In the genomic region with DNA sequence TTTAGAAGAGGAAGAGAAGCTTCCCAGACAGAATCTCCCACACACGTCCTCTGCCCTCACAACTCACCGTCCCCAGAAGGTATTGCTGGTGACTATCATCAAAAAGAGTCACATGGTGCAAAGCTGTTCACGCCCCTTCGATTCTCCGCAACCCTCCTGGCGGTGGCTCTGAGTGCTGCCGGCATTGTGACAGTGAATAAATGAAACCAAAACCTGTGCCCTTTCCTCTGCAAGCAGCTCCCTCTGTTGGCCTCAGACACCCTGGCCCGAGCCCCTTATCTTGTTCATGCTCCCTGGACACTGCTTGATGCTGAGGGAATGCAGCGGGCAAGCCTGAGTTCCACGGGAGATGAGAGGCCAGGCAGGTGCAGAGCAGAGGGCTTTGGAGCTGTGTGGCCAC, we compare ENCODE assay signal across 10 cellular contexts.
DNase-seq lines count a peak whose midpoint lies in the region; ATAC-seq and TF ChIP-seq lines count a peak whose summit lies in the region.
"Had no signal": no experiment of that assay in that cellular context is flagged by ENCODE, and none has a peak within 500 bp of the region (broad histone marks: within the 10 kb centered on the region; RNA-seq: fewer than 3 reads in every experiment).

No MANE protein-coding gene starts in this region.

- CTCF ChIA-PET in PC-9 (lab: Charles Lee) (interaction anchor here (0.6 kb wide), 1 partner anchor 30 kb away, joined by 12 read pairs; no protein-coding TSS in a partner anchor), MCF 10A (lab: Yijun Ruan, JAX) (interaction anchor here (0.6 to 1.8 kb wide), 2 partner anchors 28 to 41 kb away, joined by 3 to 5 read pairs; no protein-coding TSS in a partner anchor)

- H4K20me1 ChIP-seq in PC-9 (ENCODE audit: insufficient read depth), result no peaks in the 10 kb centered on the region

- no peak overlapping the region for H3K4me3 Mint-ChIP-seq in activated T-helper 1 cell treated with anti-CD3 and anti-CD28 coated beads, Interleukin-12 subunit alpha, Interleukin-12 subunit beta, Interleukin-2, Interleukin-4 antibody, amounts not matched to agents 30 ng/mL and 10 ng/mL and 1 ng/mL, durations not matched to agents 14 hours and 24 hours and 36 hours
- H3K4me3 Mint-ChIP-seq in nephron (no peak overlapping the region), MCF 10A (ENCODE audit: unreplicated experiment) (no peak overlapping the region)
- H3K4me3 Mint-ChIP-seq: B cell had no signal

- H3F3A ChIP-seq in PC-9 (ENCODE audit: insufficient read depth, low read depth), result no peaks in the 10 kb centered on the region

- H3K4me1 ChIP-seq in BE2C (no peaks in the 10 kb centered on the region), PC-9 (replicated peaks; ENCODE audit: insufficient read depth) (no peaks in the 10 kb centered on the region), right cardiac atrium (ENCODE audit: control insufficient read depth, insufficient read depth, low read length) (no peaks in the 10 kb centered on the region)

- ATAC-seq in HG02763 (IDR thresholded peaks at IDR 0.05; ENCODE audit: unreplicated experiment) (no peak), right cardiac atrium (no peak)

- 24% methylated on average over 10 of the region's 10 CpGs for WGBS in right cardiac atrium

- POLR2A ChIA-PET in PC-9 (lab: Charles Lee; ENCODE audit: unreplicated experiment), result no interaction called here
- POLR2A ChIA-PET in MCF 10A (lab: Yijun Ruan, JAX), result no interaction called here

- no peaks in the 10 kb centered on the region for H3K9me2 ChIP-seq in PC-9 (ENCODE audit: insufficient read depth)

- no peaks in the 10 kb centered on the region for H3K27me3 Mint-ChIP-seq in activated T-helper 1 cell treated with anti-CD3 and anti-CD28 coated beads, Interleukin-12 subunit alpha, Interleukin-12 subunit beta, Interleukin-2, Interleukin-4 antibody, amounts not matched to agents 30 ng/mL and 10 ng/mL and 1 ng/mL, durations not matched to agents 14 hours and 24 hours and 36 hours (ENCODE audit: insufficient read depth)
- peaks cover 75% of the 10 kb centered on the region for H3K27me3 Mint-ChIP-seq in nephron (ENCODE audit: low read depth)
- peaks cover 64% of the 10 kb centered on the region for H3K27me3 Mint-ChIP-seq in MCF 10A (ENCODE audit: insufficient read depth, unreplicated experiment)

- BruUV-seq in PC-9 (replicated peaks; lab: Mats Ljungman, UMichigan) (no TSS peak), MCF 10A (replicated peaks; lab: Mats Ljungman, UMichigan) (no TSS peak)

- TF ChIP-seq CTCF in BE2C (IDR thresholded peaks at IDR 0.05; ENCODE audit: low read depth, low read length) (peak; percentile 25; the same call in 1 of the 2 replicates), PC-9 (conservative IDR thresholded peaks at IDR 0.05) (peak; percentile 45), nephron (IDR thresholded peaks at IDR 0.05; ENCODE audit: unreplicated experiment in 3 of 3) (peak in 2 of 3 experiments; percentile 14 to 17), MCF 10A (IDR thresholded peaks at IDR 0.05; ENCODE audit: unreplicated experiment) (no peak)

- H3K27ac ChIP-seq in PC-9 (no peak overlapping the region), right cardiac atrium (ENCODE audit: low read length) (no peak overlapping the region)

- no peaks in the 10 kb centered on the region for H3K36me3 Mint-ChIP-seq in activated T-helper 1 cell treated with anti-CD3 and anti-CD28 coated beads, Interleukin-12 subunit alpha, Interleukin-12 subunit beta, Interleukin-2, Interleukin-4 antibody, amounts not matched to agents 30 ng/mL and 10 ng/mL and 1 ng/mL, durations not matched to agents 14 hours and 24 hours and 36 hours (ENCODE audit: low read depth)
- H3K36me3 Mint-ChIP-seq in nephron (ENCODE audit: low read depth) (no peaks in the 10 kb centered on the region), MCF 10A (ENCODE audit: insufficient read depth, unreplicated experiment) (peaks cover 6% of the 10 kb centered on the region)

- no peaks in the 10 kb centered on the region for H3K79me2 ChIP-seq in PC-9 (ENCODE audit: low read depth)

- H3K36me3 ChIP-seq in BE2C (no peaks in the 10 kb centered on the region), PC-9 (ENCODE audit: low read depth) (no peaks in the 10 kb centered on the region)

- H3K9me3 ChIP-seq in BE2C (no peaks in the 10 kb centered on the region), PC-9 (ENCODE audit: insufficient read depth, low read depth) (no peaks in the 10 kb centered on the region), right cardiac atrium (ENCODE audit: control insufficient read depth, low read length) (no peaks in the 10 kb centered on the region)

- H3K9me3 Mint-ChIP-seq in activated T-helper 1 cell treated with anti-CD3 and anti-CD28 coated beads, Interleukin-12 subunit alpha, Interleukin-12 subunit beta, Interleukin-2, Interleukin-4 antibody, amounts not matched to agents 30 ng/mL and 10 ng/mL and 1 ng/mL, durations not matched to agents 14 hours and 24 hours and 36 hours, result no peaks in the 10 kb centered on the region
- H3K9me3 Mint-ChIP-seq in nephron, result no peaks in the 10 kb centered on the region
- H3K9me3 Mint-ChIP-seq in MCF 10A (ENCODE audit: unreplicated experiment), result no peaks in the 10 kb centered on the region

- H3K27me3 ChIP-seq in BE2C (no peaks in the 10 kb centered on the region), PC-9 (ENCODE audit: insufficient read depth, low read depth) (peaks cover 38% of the 10 kb centered on the region), right cardiac atrium (ENCODE audit: control insufficient read depth, insufficient read depth) (no peaks in the 10 kb centered on the region)

- no peak overlapping the region for H3K4me2 ChIP-seq in PC-9

- DNase-seq in BE2C (no peak), PC-9 (peak; percentile 11 to 46), MCF 10A (ENCODE audit: unreplicated experiment) (no peak), NCI-H226 (no peak), right cardiac atrium (no peak)
- peak; percentile 2 for DNase-seq in activated T-helper 1 cell treated with anti-CD3 and anti-CD28 coated beads, Interleukin-12 subunit alpha, Interleukin-12 subunit beta, Interleukin-2, Interleukin-4 antibody, amounts not matched to agents 30 ng/mL and 10 ng/mL and 1 ng/mL, durations not matched to agents 14 hours and 24 hours and 36 hours (ENCODE audit: low spot score)
- DNase-seq: SW 1271 had no signal

- no peak overlapping the region for H2AFZ ChIP-seq in PC-9

- no peaks in the 10 kb centered on the region for H3K4me1 Mint-ChIP-seq in activated T-helper 1 cell treated with anti-CD3 and anti-CD28 coated beads, Interleukin-12 subunit alpha, Interleukin-12 subunit beta, Interleukin-2, Interleukin-4 antibody, amounts not matched to agents 30 ng/mL and 10 ng/mL and 1 ng/mL, durations not matched to agents 14 hours and 24 hours and 36 hours (ENCODE audit: low read depth)
- H3K4me1 Mint-ChIP-seq in nephron (peaks cover 4% of the 10 kb centered on the region), MCF 10A (ENCODE audit: insufficient read depth, unreplicated experiment) (no peaks in the 10 kb centered on the region)
- H3K4me1 Mint-ChIP-seq: B cell had no signal

- H3K4me3 ChIP-seq in BE2C (ENCODE audit: low read depth, low read length) (no peak overlapping the region), PC-9 (no peak overlapping the region), right cardiac atrium (ENCODE audit: low read length) (no peak overlapping the region)

- intact Hi-C loops in PC-9 (cut with micrococcal nuclease; ENCODE audit: unreplicated experiment), result no loop called here
- intact Hi-C loops in activated T-helper 1 cell treated with anti-CD3 and anti-CD28 coated beads, Interleukin-12 subunit alpha, Interleukin-12 subunit beta, Interleukin-2, Interleukin-4 antibody, amounts not matched to agents 30 ng/mL and 10 ng/mL and 1 ng/mL, durations not matched to agents 14 hours and 24 hours and 36 hours (cut with micrococcal nuclease), result no loop called here
- intact Hi-C loops in MCF 10A (cut with micrococcal nuclease), result no loop called here
- intact Hi-C loops in right cardiac atrium (cut with DNase I), result no loop called here

- H3K27ac Mint-ChIP-seq in activated T-helper 1 cell treated with anti-CD3 and anti-CD28 coated beads, Interleukin-12 subunit alpha, Interleukin-12 subunit beta, Interleukin-2, Interleukin-4 antibody, amounts not matched to agents 30 ng/mL and 10 ng/mL and 1 ng/mL, durations not matched to agents 14 hours and 24 hours and 36 hours, result no peak overlapping the region
- H3K27ac Mint-ChIP-seq in nephron (no peak overlapping the region), MCF 10A (ENCODE audit: low read depth, unreplicated experiment) (no peak overlapping the region)
- H3K27ac Mint-ChIP-seq: B cell had no signal

Comparison
In these comparisons a context has a peak if more than half of its experiments do, and no peak if none do; other contexts are left out.
1. DNase-seq: peak in PC-9 (2 of 2) and activated T-helper 1 cell treated with anti-CD3 and anti-CD28 coated beads, Interleukin-12 subunit alpha, Interleukin-12 subunit beta, Interleukin-2, Interleukin-4 antibody, amounts not matched to agents 30 ng/mL and 10 ng/mL and 1 ng/mL, durations not matched to agents 14 hours and 24 hours and 36 hours (single experiment); none in BE2C (single experiment), MCF 10A (single experiment), NCI-H226 (single experiment) and right cardiac atrium (0 of 3).